In the genomic region with DNA sequence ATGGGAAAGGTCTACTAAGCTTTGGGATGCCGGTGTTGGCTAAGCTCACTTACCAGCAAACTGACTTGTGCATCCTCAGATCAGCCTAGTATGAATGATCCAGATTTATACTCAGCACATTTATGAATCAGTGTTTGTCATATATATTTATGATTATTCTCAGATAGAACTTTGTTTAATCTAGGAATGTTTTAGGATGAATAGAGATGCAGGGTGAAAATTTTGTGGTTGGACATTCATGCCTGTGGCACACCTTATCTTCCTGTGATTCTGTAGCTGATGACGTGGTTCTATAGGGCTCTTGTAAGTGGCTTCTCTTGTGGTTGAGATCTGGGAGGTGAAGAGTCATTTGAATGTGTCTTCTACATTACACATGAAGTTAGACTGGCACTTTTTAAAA, we compare ENCODE assay signal across 12 cellular contexts. TPM values are rescaled to one million over a fixed set of nuclear protein-coding genes. Genes with fewer than 3 reads are reported as not detected.
DNase-seq lines count a peak whose midpoint lies in the region; ATAC-seq, FAIRE-seq and TF ChIP-seq lines count a peak whose summit lies in the region.
"Had no signal": no experiment of that assay in that cellular context is flagged by ENCODE, and none has a peak within 500 bp of the region (broad histone marks: within the 10 kb centered on the region; RNA-seq: fewer than 3 reads in every experiment).

No MANE protein-coding gene starts in this region.

- no peak overlapping the region for H3K27ac Mint-ChIP-seq in WTC11
- H3K27ac Mint-ChIP-seq: CD4-positive, CD25-positive, alpha-beta regulatory T cell had no signal

- H3K9ac ChIP-seq in PC-3 (ENCODE audit: low read length): peak overlapping the region; percentile 62

- BruUV-seq in PC-3 (replicated peaks; lab: Mats Ljungman, UMichigan): no TSS peak

- H3K4me3 ChIP-seq in AG04449 (ENCODE audit: low read depth, low read length) (no peak overlapping the region), PC-3 (ENCODE audit: low read length) (no peak overlapping the region), fibroblast of pulmonary artery (replicated peaks; ENCODE audit: low read depth, low read length) (no peak overlapping the region)

- DNase-seq in AG04449 (ENCODE audit: low read depth, low spot score) (peak; percentile 77), GM18507 (ENCODE audit: extremely low spot score, insufficient read length, low read depth) (no peak), PC-3 (peak; percentile 95), fibroblast of pulmonary artery (ENCODE audit: low read depth) (peak; percentile 72), WTC11 (ENCODE audit: low spot score) (no peak), DMS 273 (lab: John Stamatoyannopoulos, UW; ENCODE audit: unreplicated experiment) (no peak)
- DNase-seq: left cardiac atrium had no signal

- H3K27me3 ChIP-seq in PC-3 (ENCODE audit: low read length): no peaks in the 10 kb centered on the region

- H3K27ac ChIP-seq in PC-3 (ENCODE audit: low read length): peak overlapping the region; percentile 95

- peaks cover 70% of the 10 kb centered on the region for H3K4me1 ChIP-seq in PC-3 (ENCODE audit: insufficient read depth, low read length)

- POLR2A ChIA-PET in AG04449 (lab: Yijun Ruan, JAX): interaction anchor here (0.6 to 1.5 kb wide), 3 partner anchors 11 to 228 kb away, joined by 3 to 4 read pairs (median 3); partner anchors contain the start of gene CDIN1
- POLR2A ChIA-PET in PC-3 (lab: Charles Lee; ENCODE audit: unreplicated experiment): interaction anchor here (0.5 to 1.0 kb wide), 4 partner anchors 11 to 1660 kb away, joined by 3 to 7 read pairs (median 4); partner anchors contain the start of gene CDIN1
- POLR2A ChIA-PET in WTC11 (lab: Charles Lee): no interaction called here

- FAIRE-seq in GM18507 (lab: Jason Lieb, UNC): peak; percentile 12

- TF ChIP-seq CTCF in AG04449 (IDR thresholded peaks at IDR 0.05; ENCODE audit: insufficient read depth, low read length, missing control alignments): no peak
- TF ChIP-seq CTCF in PC-3 (conservative IDR thresholded peaks at IDR 0.05; ENCODE audit: low read depth, low read length): no peak
- no peak for TF ChIP-seq CTCF in fibroblast of pulmonary artery (IDR thresholded peaks at IDR 0.05; ENCODE audit: low read length, missing control alignments)
- TF ChIP-seq CTCF in WTC11 (IDR thresholded peaks at IDR 0.05): no peak

- no peaks in the 10 kb centered on the region for H3K9me3 ChIP-seq in PC-3 (ENCODE audit: low read length)

- H3K36me3 Mint-ChIP-seq in WTC11: no peaks in the 10 kb centered on the region
- H3K36me3 Mint-ChIP-seq: CD4-positive, CD25-positive, alpha-beta regulatory T cell had no signal

- no peaks in the 10 kb centered on the region for H4K20me1 ChIP-seq in PC-3 (ENCODE audit: low read length)

- peaks cover 60% of the 10 kb centered on the region for H3K79me2 ChIP-seq in PC-3 (ENCODE audit: low read length)

- no peaks in the 10 kb centered on the region for H3K27me3 Mint-ChIP-seq in WTC11 (ENCODE audit: low read depth)
- H3K27me3 Mint-ChIP-seq: CD4-positive, CD25-positive, alpha-beta regulatory T cell had no signal

- no peaks in the 10 kb centered on the region for H3K9me3 Mint-ChIP-seq in WTC11
- H3K9me3 Mint-ChIP-seq: CD4-positive, CD25-positive, alpha-beta regulatory T cell; nephron had no signal

- ATAC-seq in PC-3 (peak; percentile 80), WTC11 (no peak), HG02970 (IDR thresholded peaks at IDR 0.05; ENCODE audit: low FRiP score, unreplicated experiment) (no peak), GM21367 (IDR thresholded peaks at IDR 0.05; ENCODE audit: unreplicated experiment) (no peak)
- ATAC-seq: left cardiac atrium, Right ventricle myocardium inferior had no signal

- H3K4me3 Mint-ChIP-seq in WTC11: no peak overlapping the region
- H3K4me3 Mint-ChIP-seq: CD4-positive, CD25-positive, alpha-beta regulatory T cell; nephron had no signal

- CTCF ChIA-PET in AG04449 (lab: Yijun Ruan, JAX): interaction anchor here (0.7 to 1.4 kb wide), 4 partner anchors 9 to 873 kb away, joined by 3 to 5 read pairs (median 3); no protein-coding TSS in a partner anchor
- CTCF ChIA-PET in PC-3 (lab: Charles Lee): no interaction called here
- CTCF ChIA-PET in WTC11 (lab: Charles Lee): no interaction called here

- peaks cover 6% of the 10 kb centered on the region for H3K4me1 Mint-ChIP-seq in WTC11
- H3K4me1 Mint-ChIP-seq: nephron had no signal

- H3K9me2 ChIP-seq in PC-3 (replicated peaks; ENCODE audit: low read length): no peaks in the 10 kb centered on the region

- peaks cover 13% of the 10 kb centered on the region for H3F3A ChIP-seq in PC-3 (ENCODE audit: low read length, unreplicated experiment)

- no peak overlapping the region for H2AFZ ChIP-seq in PC-3 (ENCODE audit: low read length)

- peak overlapping the region; percentile 68 for H3K4me2 ChIP-seq in PC-3 (ENCODE audit: low read length)

- intact Hi-C loops in PC-3 (cut with micrococcal nuclease): loop anchor here (1.0 to 5.0 kb wide), 7 partner anchors 21 to 1296 kb away; partner anchors contain the start of gene MEIS2

- H3K36me3 ChIP-seq in PC-3 (ENCODE audit: low read depth, low read length): no peaks in the 10 kb centered on the region; the same call in 1 of the 2 replicates

TF ChIP-seq in WTC11, 78 proteins besides CTCF, POLR2A, EP300 and RAD21:
- TF ChIP-seq E2F1 (CRISPR knock-in tag; IDR thresholded peaks at IDR 0.05) (no peak), CDX4 (CRISPR knock-in tag; IDR thresholded peaks at IDR 0.05; ENCODE audit: borderline replicate concordance) (no peak), ZNF671 (CRISPR knock-in tag; IDR thresholded peaks at IDR 0.05) (no peak)
- TF ChIP-seq, protein P1, sequence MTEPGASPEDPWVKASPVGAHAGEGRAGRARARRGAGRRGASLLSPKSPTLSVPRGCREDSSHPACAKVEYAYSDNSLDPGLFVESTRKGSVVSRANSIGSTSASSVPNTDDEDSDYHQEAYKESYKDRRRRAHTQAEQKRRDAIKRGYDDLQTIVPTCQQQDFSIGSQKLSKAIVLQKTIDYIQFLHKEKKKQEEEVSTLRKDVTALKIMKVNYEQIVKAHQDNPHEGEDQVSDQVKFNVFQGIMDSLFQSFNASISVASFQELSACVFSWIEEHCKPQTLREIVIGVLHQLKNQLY (CRISPR knock-in tag; IDR thresholded peaks at IDR 0.05): no peak
- TF ChIP-seq, protein P2, sequence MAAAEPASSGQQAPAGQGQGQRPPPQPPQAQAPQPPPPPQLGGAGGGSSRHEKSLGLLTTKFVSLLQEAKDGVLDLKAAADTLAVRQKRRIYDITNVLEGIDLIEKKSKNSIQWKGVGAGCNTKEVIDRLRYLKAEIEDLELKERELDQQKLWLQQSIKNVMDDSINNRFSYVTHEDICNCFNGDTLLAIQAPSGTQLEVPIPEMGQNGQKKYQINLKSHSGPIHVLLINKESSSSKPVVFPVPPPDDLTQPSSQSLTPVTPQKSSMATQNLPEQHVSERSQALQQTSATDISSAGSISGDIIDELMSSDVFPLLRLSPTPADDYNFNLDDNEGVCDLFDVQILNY (CRISPR knock-in tag; IDR thresholded peaks at IDR 0.05): no peak

RNA-seq across cellular contexts. Expression of gene CDIN1, which starts 11.4 kb away (rescaled TPM):
- total RNA-seq in PC-3 (2014; rRNA removed) (12.4 and 14.2 TPM in 2 replicates), WTC11 (2021) (13.1 to 19.9 TPM (median 13.9 TPM) in 3 replicates)

Comparison
In these comparisons a context has a peak if more than half of its experiments do, and no peak if none do; other contexts are left out.
1. DNase-seq: peak in AG04449 (single experiment), PC-3 (single experiment) and fibroblast of pulmonary artery (single experiment); none in GM18507 (single experiment), WTC11 (single experiment) and DMS 273 (single experiment).